7 cellular contexts compared by ENCODE assay signal in genomic region chr6:3410385-3411360, GRCh38. TPM values are rescaled to one million over a fixed set of nuclear protein-coding genes. Genes with fewer than 3 reads are reported as not detected.
DNase-seq lines count a peak whose midpoint lies in the region; ATAC-seq and TF ChIP-seq lines count a peak whose summit lies in the region.

No MANE protein-coding gene starts in this region.

- H3K27me3 Mint-ChIP-seq in activated B cell treated with CpG ODN at 0.5 μM for 24 hours: peaks cover 5% of the 10 kb centered on the region

- peak; percentile 68 for DNase-seq in NCI-H146 (lab: John Stamatoyannopoulos, UW)
- DNase-seq in activated B cell treated with CpG ODN at 0.5 μM for 24 hours: peak; percentile 20
- DNase-seq in caudate nucleus (lab: John Stamatoyannopoulos, UW): peak in 41 of 61 donors; percentile 7 to 59 (median 36)
- peak; percentile 88 for DNase-seq in left kidney (ENCODE audit: low read depth, low spot score)
- DNase-seq in stimulated activated CD4-positive, alpha-beta T cell treated with anti-CD3 and anti-CD28 coated beads, TNF-alpha, amount 100 ng/mL, for 24 hours (ENCODE audit: low read depth in 3 of 3): peak; percentile 35 to 52 (median 46)

- peaks cover 6% of the 10 kb centered on the region for H3K4me1 Mint-ChIP-seq in activated B cell treated with CpG ODN at 0.5 μM for 24 hours

- POLR2A ChIA-PET in activated B cell treated with CpG ODN at 0.5 μM for 24 hours (lab: Charles Lee): no interaction called here

- no peak overlapping the region for H3K27ac Mint-ChIP-seq in activated B cell treated with CpG ODN at 0.5 μM for 24 hours

- H3K36me3 Mint-ChIP-seq in activated B cell treated with CpG ODN at 0.5 μM for 24 hours (ENCODE audit: low read depth): no peaks in the 10 kb centered on the region

- ATAC-seq in activated B cell treated with CpG ODN at 0.5 μM for 24 hours (ENCODE audit: low read depth) (no peak), GM21381 (IDR thresholded peaks at IDR 0.05; ENCODE audit: unreplicated experiment) (no peak)

- H3K4me3 Mint-ChIP-seq in activated B cell treated with CpG ODN at 0.5 μM for 24 hours: no peak overlapping the region

- H3K9me3 Mint-ChIP-seq in activated B cell treated with CpG ODN at 0.5 μM for 24 hours: peaks cover 4% of the 10 kb centered on the region

- intact Hi-C loops in activated B cell treated with CpG ODN at 0.5 μM for 24 hours (cut with micrococcal nuclease): no loop called here

- peak overlapping the region; percentile 22 for H3K27ac ChIP-seq in caudate nucleus (ENCODE audit: low read depth, low read length)

- peak; percentile 76 for TF ChIP-seq CTCF in GM12874 (IDR thresholded peaks at IDR 0.05; ENCODE audit: insufficient read depth, low read depth, low read length)
- no peak for TF ChIP-seq CTCF in activated B cell treated with CpG ODN at 0.5 μM for 24 hours (IDR thresholded peaks at IDR 0.05)

- CTCF ChIA-PET in activated B cell treated with CpG ODN at 0.5 μM for 24 hours (lab: Charles Lee): interaction anchor here (0.6 to 1.6 kb wide), 6 partner anchors 12 to 564 kb away, joined by 3 to 5 read pairs (median 3); no protein-coding TSS in a partner anchor

RNA-seq across cellular contexts. Expression of gene SLC22A23, which starts 46.2 kb away (rescaled TPM):
- 0.24 and 0.95 TPM in 2 replicates for total RNA-seq in activated B cell treated with CpG ODN at 0.5 μM for 24 hours

Comparison
In these comparisons a context has a peak if more than half of its experiments do, and no peak if none do; other contexts are left out.
1. DNase-seq: peak in every context shown above with its lines; median percentile 88 in left kidney; 68 in NCI-H146; 46 in stimulated activated CD4-positive, alpha-beta T cell treated with anti-CD3 and anti-CD28 coated beads, TNF-alpha, amount 100 ng/mL, for 24 hours; 36 in caudate nucleus; 20 in activated B cell treated with CpG ODN at 0.5 μM for 24 hours.